In the genomic region with DNA sequence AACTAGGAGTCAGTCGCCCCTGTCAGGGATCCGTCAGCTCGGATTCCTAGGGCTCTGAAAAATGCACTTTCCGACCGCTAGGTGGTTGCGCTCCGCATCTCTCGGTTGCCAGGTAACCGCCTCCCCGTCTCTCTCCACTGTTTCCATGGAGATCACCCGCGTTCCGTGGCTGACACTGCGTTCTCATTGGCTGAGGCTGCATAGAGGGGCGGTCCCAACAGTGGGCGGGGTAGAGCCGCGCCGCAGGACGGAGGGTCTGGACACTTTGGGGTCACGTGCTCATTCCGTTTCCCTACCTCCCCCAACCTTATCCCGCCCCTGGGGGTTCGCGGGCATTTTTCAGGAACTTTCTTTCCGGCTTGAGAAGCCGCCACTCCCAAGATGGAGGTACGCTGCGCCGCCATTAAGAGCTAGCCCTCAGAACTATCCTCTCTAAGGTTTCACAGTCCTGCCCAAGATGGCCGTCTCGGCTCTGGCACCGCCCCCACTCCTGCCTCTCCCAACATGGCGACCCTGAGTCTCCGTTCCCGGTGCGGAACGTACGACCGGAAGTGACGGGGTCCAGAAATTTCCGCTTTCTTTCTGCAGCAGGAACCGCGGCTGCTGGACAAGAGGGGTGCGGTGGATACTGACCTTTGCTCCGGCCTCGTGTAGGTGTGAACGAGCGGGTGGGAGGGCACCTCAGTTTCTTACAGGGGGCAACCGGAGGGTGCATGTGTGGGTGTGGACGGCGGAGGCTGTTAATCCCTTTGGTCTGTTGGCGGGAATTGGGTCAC, we compare ENCODE assay signal across 8 cellular contexts. TPM values are rescaled to one million over a fixed set of nuclear protein-coding genes. Genes with fewer than 3 reads are reported as not detected.
DNase-seq lines count a peak whose midpoint lies in the region; ATAC-seq, FAIRE-seq and TF ChIP-seq lines count a peak whose summit lies in the region.

A gene (minus strand): TSS at position 65 of the 776 bp plus-strand sequence. CDS start 105 bp downstream, outside the sequence.
A gene with protein sequence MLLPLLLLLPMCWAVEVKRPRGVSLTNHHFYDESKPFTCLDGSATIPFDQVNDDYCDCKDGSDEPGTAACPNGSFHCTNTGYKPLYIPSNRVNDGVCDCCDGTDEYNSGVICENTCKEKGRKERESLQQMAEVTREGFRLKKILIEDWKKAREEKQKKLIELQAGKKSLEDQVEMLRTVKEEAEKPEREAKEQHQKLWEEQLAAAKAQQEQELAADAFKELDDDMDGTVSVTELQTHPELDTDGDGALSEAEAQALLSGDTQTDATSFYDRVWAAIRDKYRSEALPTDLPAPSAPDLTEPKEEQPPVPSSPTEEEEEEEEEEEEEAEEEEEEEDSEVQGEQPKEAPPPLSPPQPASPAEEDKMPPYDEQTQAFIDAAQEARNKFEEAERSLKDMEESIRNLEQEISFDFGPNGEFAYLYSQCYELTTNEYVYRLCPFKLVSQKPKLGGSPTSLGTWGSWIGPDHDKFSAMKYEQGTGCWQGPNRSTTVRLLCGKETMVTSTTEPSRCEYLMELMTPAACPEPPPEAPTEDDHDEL (plus strand): TSS at position 579 of the 776 bp plus-strand sequence. CDS start 483 bp downstream, outside the sequence.

- 0 to 1% (median 0%) methylated on average over 52 to 53 of the region's 53 CpGs for WGBS in small intestine, 3 donors

- peak; percentile 91 for TF ChIP-seq CTCF in AG04450 (IDR thresholded peaks at IDR 0.05; ENCODE audit: low read depth, low read length)
- TF ChIP-seq CTCF in VCaP (conservative IDR thresholded peaks at IDR 0.05) = peak; percentile 88
- peak; percentile 89 for TF ChIP-seq CTCF in bronchial epithelial cell (IDR thresholded peaks at IDR 0.05; ENCODE audit: insufficient read depth, low read length, severe bottlenecking)

- H3K4me1 ChIP-seq in small intestine (ENCODE audit: control insufficient read depth in 2 of 2, insufficient read depth in 1 of 2, low read depth in 1 of 2, low read length in 1 of 2) = no peaks in the 10 kb centered on the region

- H3K27me3 ChIP-seq in AG04450 (ENCODE audit: control insufficient read depth, insufficient read depth, low read length) = no peaks in the 10 kb centered on the region
- H3K27me3 ChIP-seq in bronchial epithelial cell (ENCODE audit: control insufficient read depth, insufficient read depth, low read length) = no peaks in the 10 kb centered on the region
- no peaks in the 10 kb centered on the region for H3K27me3 ChIP-seq in small intestine (ENCODE audit: control insufficient read depth in 2 of 2, insufficient read depth in 2 of 2, low read length in 2 of 2)

- FAIRE-seq in bronchial epithelial cell (lab: Jason Lieb, UNC) = peak; percentile 83
- peak; percentile 44 for FAIRE-seq in small intestine (lab: Jason Lieb, UNC)

- peaks cover 14% of the 10 kb centered on the region for H3K36me3 ChIP-seq in bronchial epithelial cell (ENCODE audit: control insufficient read depth, insufficient read depth, low read length)
- H3K36me3 ChIP-seq in small intestine (ENCODE audit: control insufficient read depth in 2 of 2, insufficient read depth in 2 of 2, low read length in 2 of 2) = peaks cover 0 to 7% of the 10 kb centered on the region in 2 donors

- CTCF ChIA-PET in AG04450 (lab: Charles Lee) = interaction anchor here (0.5 to 1.6 kb wide), 29 partner anchors 8 to 195 kb away, joined by 3 to 11 read pairs (median 4); no protein-coding TSS in a partner anchor

- ATAC-seq in GM18868 (IDR thresholded peaks at IDR 0.05; ENCODE audit: unreplicated experiment) (peak; percentile 91), HG03108 (IDR thresholded peaks at IDR 0.05; ENCODE audit: unreplicated experiment) (peak; percentile 85)

- H3K4me3 ChIP-seq in AG04450 (ENCODE audit: low read depth, low read length) (peak within 1 kb of the TSS; percentile 99), bronchial epithelial cell (ENCODE audit: low read depth, low read length) (peak within 1 kb of the TSS; percentile 90), small intestine (ENCODE audit: low read depth in 1 of 2, low read length in 2 of 2) (peak within 1 kb of the TSS; percentile 51 to 68)

- peak; percentile 99 for DNase-seq in AG04450 (ENCODE audit: low read depth, low spot score)
- peak; percentile 100 for DNase-seq in NCI-H2171 treated with DMSO at 0.1 percent for 48 hours (lab: John Stamatoyannopoulos, UW)
- peak; percentile 98 for DNase-seq in bronchial epithelial cell (ENCODE audit: low read depth)
- DNase-seq in iPS-NIHi11 (ENCODE audit: low spot score) = peak; percentile 100
- peak; percentile 100 for DNase-seq in small intestine

- POLR2A ChIA-PET in AG04450 (lab: Yijun Ruan, JAX) = interaction anchor here (0.8 to 1.4 kb wide), 3 partner anchors 34 to 58 kb away, joined by 3 read pairs; no protein-coding TSS in a partner anchor

- H3K27ac ChIP-seq in AG04450 (ENCODE audit: low read depth, low read length) = peak within 1 kb of the TSS; percentile 61
- H3K27ac ChIP-seq in VCaP = peak within 1 kb of the TSS; percentile 70
- peak within 1 kb of the TSS; percentile 49 to 91 for H3K27ac ChIP-seq in small intestine (ENCODE audit: low read depth in 1 of 2, low read length in 1 of 2)

- H3K9me3 ChIP-seq in AG04450 (ENCODE audit: control insufficient read depth, insufficient read depth, low read length) (no peaks in the 10 kb centered on the region), small intestine (ENCODE audit: control insufficient read depth, low read depth) (no peaks in the 10 kb centered on the region)

RNA-seq across cellular contexts. Expression of the first gene that starts in this region (rescaled TPM):
- polyA plus RNA-seq in AG04450 (2011; rRNA removed) (0.09 and 0.21 TPM in 2 replicates), small intestine (under 1 TPM in 1 of 3 donors, not detected in 2; 0.30 TPM)
- 0.14 TPM in 1 of 2 replicates, not detected in the other for polyA minus RNA-seq in AG04450 (2011; rRNA and poly(A)+ RNA removed)
- not detected in 2 replicates for total RNA-seq in bronchial epithelial cell

RNA-seq across cellular contexts. Expression of the second gene that starts in this region (rescaled TPM):
- polyA plus RNA-seq in AG04450 (2011; rRNA removed) (125 and 165 TPM in 2 replicates), small intestine (100 to 1,000 TPM; 118 to 200 (median 119) TPM)
- 134 and 184 TPM in 2 replicates for polyA minus RNA-seq in AG04450 (2011; rRNA and poly(A)+ RNA removed)
- 67.9 and 75.8 TPM in 2 replicates for total RNA-seq in bronchial epithelial cell

Comparison
In these comparisons a context has a peak if more than half of its experiments do, and no peak if none do; other contexts are left out.
1. Peak in every context shown above with its lines: DNase-seq, ATAC-seq, H3K4me3 ChIP-seq and H3K27ac ChIP-seq.